ENCODE assay signal across 11 cellular contexts in genomic region chr1:199954701-199955100, GRCh38.
A peak's percentile ranks its signal among the peaks of the same experiment; 100 is the strongest.
DNase-seq lines count a peak whose midpoint lies in the region; ATAC-seq and TF ChIP-seq lines count a peak whose summit lies in the region.
"Had no signal": no experiment of that assay in that cellular context is flagged by ENCODE, and none has a peak within 500 bp of the region (broad histone marks: within the 10 kb centered on the region; RNA-seq: fewer than 3 reads in every experiment).

No MANE protein-coding gene starts in this region.

- DNase-seq in BE2C (peak; percentile 21), iPS-NIHi11 (ENCODE audit: low spot score) (peak; percentile 83), NCI-H1436 (lab: John Stamatoyannopoulos, UW) (no peak), NCI-H526 treated with DMSO at 0.1 percent for 48 hours (lab: John Stamatoyannopoulos, UW) (no peak), NCI-H510A (lab: John Stamatoyannopoulos, UW) (no peak)
- DNase-seq: NCI-H1694; stimulated activated CD4-positive, alpha-beta T cell treated with anti-CD3 and anti-CD28 coated beads, Interleukin-12 subunit alpha, Interleukin-12 subunit beta, amount 100 ng/mL, for 4 hours; upper lobe of left lung had no signal

- H3K4me1 ChIP-seq in BE2C: no peaks in the 10 kb centered on the region
- H3K4me1 ChIP-seq: upper lobe of left lung had no signal

- H3K9me3 ChIP-seq in BE2C (no peaks in the 10 kb centered on the region), SU-DHL-6 (ENCODE audit: insufficient read depth, low read length) (no peaks in the 10 kb centered on the region)
- H3K9me3 ChIP-seq: upper lobe of left lung had no signal

- no peaks in the 10 kb centered on the region for H3K79me2 ChIP-seq in SU-DHL-6 (ENCODE audit: insufficient read depth, low read length)

- TF ChIP-seq CTCF in BE2C (IDR thresholded peaks at IDR 0.05; ENCODE audit: low read depth, low read length) (peak; percentile 43; the same call in 1 of the 2 replicates), SU-DHL-6 (IDR thresholded peaks at IDR 0.05; ENCODE audit: insufficient read depth, low read length, poor library complexity, severe bottlenecking) (peak; percentile 64)

- no peak overlapping the region for H2AFZ ChIP-seq in SU-DHL-6 (ENCODE audit: low read depth, low read length, severe bottlenecking)

- H3K36me3 ChIP-seq in BE2C: no peaks in the 10 kb centered on the region
- H3K36me3 ChIP-seq in SU-DHL-6 (ENCODE audit: low read length): no peaks in the 10 kb centered on the region
- H3K36me3 ChIP-seq: upper lobe of left lung had no signal

- H3K4me2 ChIP-seq in SU-DHL-6 (ENCODE audit: low read depth, low read length, poor library complexity, severe bottlenecking): no peak overlapping the region

- H3K27me3 ChIP-seq in BE2C: no peaks in the 10 kb centered on the region
- no peaks in the 10 kb centered on the region for H3K27me3 ChIP-seq in SU-DHL-6 (ENCODE audit: low read length)
- H3K27me3 ChIP-seq: upper lobe of left lung had no signal

- no peaks in the 10 kb centered on the region for H4K20me1 ChIP-seq in SU-DHL-6 (ENCODE audit: low read depth, low read length)

- ATAC-seq in GM19351 (IDR thresholded peaks at IDR 0.05; ENCODE audit: unreplicated experiment) (peak; percentile 50), GM19467 (IDR thresholded peaks at IDR 0.05; ENCODE audit: unreplicated experiment) (no peak)

- H3F3A ChIP-seq in SU-DHL-6 (ENCODE audit: insufficient read depth): no peaks in the 10 kb centered on the region

- H3K4me3 ChIP-seq in BE2C (ENCODE audit: low read depth, low read length): no peak overlapping the region
- no peak overlapping the region for H3K4me3 ChIP-seq in SU-DHL-6 (ENCODE audit: insufficient read depth, low read length, poor library complexity, severe bottlenecking)
- H3K4me3 ChIP-seq: upper lobe of left lung had no signal

- H3K9me2 ChIP-seq in SU-DHL-6 (replicated peaks; ENCODE audit: insufficient read depth, low read length): no peaks in the 10 kb centered on the region

- no peak overlapping the region for H3K27ac ChIP-seq in SU-DHL-6 (ENCODE audit: low read depth, low read length)
- H3K27ac ChIP-seq: upper lobe of left lung had no signal

- H3K9ac ChIP-seq in SU-DHL-6 (ENCODE audit: low read length): no peak overlapping the region

Comparison
In these comparisons a context has a peak if more than half of its experiments do, and no peak if none do; other contexts are left out.
1. DNase-seq: peak in BE2C (single experiment) and iPS-NIHi11 (single experiment); none in NCI-H1436 (single experiment), NCI-H526 treated with DMSO at 0.1 percent for 48 hours (single experiment) and NCI-H510A (single experiment).